ENCODE assay signal across 13 cellular contexts in genomic region chr9:8143677-8144076, GRCh38.
DNase-seq lines count a peak whose midpoint lies in the region; ATAC-seq and TF ChIP-seq lines count a peak whose summit lies in the region.
"Had no signal": no experiment of that assay in that cellular context is flagged by ENCODE, and none has a peak within 500 bp of the region (broad histone marks: within the 10 kb centered on the region; RNA-seq: fewer than 3 reads in every experiment).

No MANE protein-coding gene starts in this region.

- no peaks in the 10 kb centered on the region for H3K4me1 ChIP-seq in HEK293 (ENCODE audit: control insufficient read depth, insufficient read depth, low read length)
- no peaks in the 10 kb centered on the region for H3K4me1 ChIP-seq in Caco-2
- H3K4me1 ChIP-seq: BLaER1 treated with 17β-estradiol and CSF1 and Interleukin-3, amounts not matched to agents 10 nM and 100 nM had no signal

- no peaks in the 10 kb centered on the region for H3K9me3 ChIP-seq in HEK293 (ENCODE audit: control insufficient read depth, insufficient read depth, low read depth, low read length)
- H3K9me3 ChIP-seq in Caco-2, result no peaks in the 10 kb centered on the region

- POLR2A ChIA-PET in HEK293 (lab: Yijun Ruan, JAX), result no interaction called here
- POLR2A ChIA-PET in Caco-2 (lab: Charles Lee), result no interaction called here

- no peak for TF ChIP-seq CTCF in HEK293 (tag by site-specific recombination; IDR thresholded peaks at IDR 0.05)
- no peak for TF ChIP-seq CTCF in Caco-2 (IDR thresholded peaks at IDR 0.05; ENCODE audit: insufficient read depth in 1 of 2, low read depth in 1 of 2, low read length in 1 of 2, severe bottlenecking in 1 of 2, unreplicated experiment in 1 of 2)

- no peaks in the 10 kb centered on the region for H3K27me3 Mint-ChIP-seq in Caco-2 (ENCODE audit: insufficient read depth, unreplicated experiment)

- H3K9me3 Mint-ChIP-seq in Caco-2 (ENCODE audit: unreplicated experiment), result no peaks in the 10 kb centered on the region
- H3K9me3 Mint-ChIP-seq: CD8-positive, alpha-beta T cell had no signal

- H3K36me3 Mint-ChIP-seq in Caco-2 (ENCODE audit: insufficient read depth, unreplicated experiment), result no peaks in the 10 kb centered on the region
- H3K36me3 Mint-ChIP-seq: CD8-positive, alpha-beta T cell had no signal

- no peaks in the 10 kb centered on the region for H3K27me3 ChIP-seq in Caco-2 (replicated peaks; ENCODE audit: control insufficient read depth, insufficient read depth, low read length)
- H3K27me3 ChIP-seq: BLaER1 treated with 17β-estradiol and CSF1 and Interleukin-3, amounts not matched to agents 10 nM and 100 nM had no signal

- no TSS peak for BruUV-seq in Caco-2 (replicated peaks; lab: Mats Ljungman, UMichigan)

- no peak for ATAC-seq in GM19035 (IDR thresholded peaks at IDR 0.05; ENCODE audit: unreplicated experiment)
- ATAC-seq: CD8-positive, alpha-beta T cell; HCT116 had no signal

- DNase-seq in NCI-H2171 treated with DMSO at 0.1 percent for 48 hours (lab: John Stamatoyannopoulos, UW) (peak; percentile 2), NCI-H2171 (lab: John Stamatoyannopoulos, UW) (no peak), NCI-H1105 (lab: John Stamatoyannopoulos, UW) (peak; percentile 14), NCI-H69 (lab: John Stamatoyannopoulos, UW) (peak; percentile 69), Caco-2 (no peak)
- DNase-seq: CD8-positive, alpha-beta T cell; GOT3; H7 had no signal

- H3K36me3 ChIP-seq in HEK293 (ENCODE audit: control insufficient read depth in 2 of 2, insufficient read depth in 1 of 2, low read length in 2 of 2) (no peaks in the 10 kb centered on the region), Caco-2 (ENCODE audit: control insufficient read depth, insufficient read depth, low read length) (no peaks in the 10 kb centered on the region)
- H3K36me3 ChIP-seq: BLaER1 treated with 17β-estradiol and CSF1 and Interleukin-3, amounts not matched to agents 10 nM and 100 nM had no signal

- intact Hi-C loops in Caco-2 (cut with micrococcal nuclease; ENCODE audit: unreplicated experiment), result no loop called here

- H3K4me3 Mint-ChIP-seq in Caco-2 (ENCODE audit: unreplicated experiment), result no peak overlapping the region
- H3K4me3 Mint-ChIP-seq: B cell; CD8-positive, alpha-beta T cell had no signal

- no peak overlapping the region for H3K27ac Mint-ChIP-seq in Caco-2 (ENCODE audit: unreplicated experiment)
- H3K27ac Mint-ChIP-seq: B cell; CD8-positive, alpha-beta T cell had no signal

- H3K27ac ChIP-seq in HEK293 (ENCODE audit: extremely low read depth, low read depth, low read length), result no peak overlapping the region
- H3K27ac ChIP-seq: BLaER1 treated with 17β-estradiol and CSF1 and Interleukin-3, amounts not matched to agents 10 nM and 100 nM had no signal

- CTCF ChIA-PET in HEK293 (lab: Yijun Ruan, JAX) (interaction anchor here (1.2 kb wide), 1 partner anchor 49 kb away, joined by 3 read pairs; no protein-coding TSS in a partner anchor), Caco-2 (lab: Charles Lee) (no interaction called here)

- no peaks in the 10 kb centered on the region for H3K4me1 Mint-ChIP-seq in Caco-2 (ENCODE audit: low read depth, unreplicated experiment)
- H3K4me1 Mint-ChIP-seq: B cell had no signal

- H3K4me3 ChIP-seq in HEK293 (ENCODE audit: low read depth, low read length) (no peak overlapping the region), Caco-2 (ENCODE audit: low read depth, low read length) (no peak overlapping the region)
- H3K4me3 ChIP-seq: BLaER1 treated with 17β-estradiol and CSF1 and Interleukin-3, amounts not matched to agents 10 nM and 100 nM had no signal

TF ChIP-seq in HEK293, 187 proteins besides CTCF, POLR2A, EP300 and RAD21:
- no peak for TF ChIP-seq ZSCAN16 (tag by site-specific recombination; IDR thresholded peaks at IDR 0.05)
- TF ChIP-seq ATF2 (tag by site-specific recombination; IDR thresholded peaks at IDR 0.05; ENCODE audit: low read depth), result peak; percentile 29; the same call in 1 of the 2 replicates

Comparison
In these comparisons a context has a peak if more than half of its experiments do, and no peak if none do; other contexts are left out.
1. DNase-seq: peak in NCI-H2171 treated with DMSO at 0.1 percent for 48 hours (single experiment), NCI-H1105 (single experiment) and NCI-H69 (single experiment); none in NCI-H2171 (single experiment) and Caco-2 (0 of 2).